1 cellular context compared by ENCODE assay signal in the genomic region with DNA sequence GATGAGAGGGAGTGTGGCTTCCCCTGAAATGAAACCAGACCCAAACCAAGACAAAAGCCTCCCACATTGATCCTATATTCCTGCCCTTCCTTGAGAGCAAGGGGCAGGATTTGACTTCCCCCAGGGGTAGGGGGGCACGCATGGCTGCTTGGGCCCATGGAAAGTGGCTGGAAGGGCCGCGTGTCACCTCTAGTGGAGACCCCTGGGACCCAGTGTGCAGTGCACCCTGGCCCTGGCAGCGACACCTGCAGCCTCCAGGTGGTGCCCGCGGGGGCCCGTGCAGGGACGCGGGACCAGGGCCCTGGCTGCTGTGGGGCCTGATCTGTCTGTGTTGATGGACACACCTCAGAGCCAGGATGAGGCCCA.
TF ChIP-seq lines count a peak whose summit lies in the region.

No MANE protein-coding gene starts in this region.

TF ChIP-seq in K562, 482 proteins besides CTCF, POLR2A, EP300 and RAD21 (continued from another document):
- TF ChIP-seq FOXP1 (CRISPR knock-in tag; IDR thresholded peaks at IDR 0.05) (0 out of 2 replicates have a peak, but pooled peaks have one; percentile 18), POLR2B (IDR thresholded peaks at IDR 0.05; ENCODE audit: low read depth, partially characterized antibody) (no peak), ELF1 (tag; IDR thresholded peaks at IDR 0.05) (0 out of 2 replicates have a peak, but pooled peaks have one; percentile 7), NFYB (IDR thresholded peaks at IDR 0.05; ENCODE audit: extremely low read depth, insufficient read length) (no peak), KDM4B (IDR thresholded peaks at IDR 0.05; ENCODE audit: borderline replicate concordance in 2 of 2, low read depth in 1 of 2) (no peak), CEBPG (CRISPR knock-in tag; IDR thresholded peaks at IDR 0.05) (0 out of 2 replicates have a peak, but pooled peaks have one; percentile 18), CEBPG (tag; conservative IDR thresholded peaks at IDR 0.05 in 1 of 2, IDR thresholded peaks at IDR 0.05 in 1 of 2) (no peak)
- TF ChIP-seq, protein P1, sequence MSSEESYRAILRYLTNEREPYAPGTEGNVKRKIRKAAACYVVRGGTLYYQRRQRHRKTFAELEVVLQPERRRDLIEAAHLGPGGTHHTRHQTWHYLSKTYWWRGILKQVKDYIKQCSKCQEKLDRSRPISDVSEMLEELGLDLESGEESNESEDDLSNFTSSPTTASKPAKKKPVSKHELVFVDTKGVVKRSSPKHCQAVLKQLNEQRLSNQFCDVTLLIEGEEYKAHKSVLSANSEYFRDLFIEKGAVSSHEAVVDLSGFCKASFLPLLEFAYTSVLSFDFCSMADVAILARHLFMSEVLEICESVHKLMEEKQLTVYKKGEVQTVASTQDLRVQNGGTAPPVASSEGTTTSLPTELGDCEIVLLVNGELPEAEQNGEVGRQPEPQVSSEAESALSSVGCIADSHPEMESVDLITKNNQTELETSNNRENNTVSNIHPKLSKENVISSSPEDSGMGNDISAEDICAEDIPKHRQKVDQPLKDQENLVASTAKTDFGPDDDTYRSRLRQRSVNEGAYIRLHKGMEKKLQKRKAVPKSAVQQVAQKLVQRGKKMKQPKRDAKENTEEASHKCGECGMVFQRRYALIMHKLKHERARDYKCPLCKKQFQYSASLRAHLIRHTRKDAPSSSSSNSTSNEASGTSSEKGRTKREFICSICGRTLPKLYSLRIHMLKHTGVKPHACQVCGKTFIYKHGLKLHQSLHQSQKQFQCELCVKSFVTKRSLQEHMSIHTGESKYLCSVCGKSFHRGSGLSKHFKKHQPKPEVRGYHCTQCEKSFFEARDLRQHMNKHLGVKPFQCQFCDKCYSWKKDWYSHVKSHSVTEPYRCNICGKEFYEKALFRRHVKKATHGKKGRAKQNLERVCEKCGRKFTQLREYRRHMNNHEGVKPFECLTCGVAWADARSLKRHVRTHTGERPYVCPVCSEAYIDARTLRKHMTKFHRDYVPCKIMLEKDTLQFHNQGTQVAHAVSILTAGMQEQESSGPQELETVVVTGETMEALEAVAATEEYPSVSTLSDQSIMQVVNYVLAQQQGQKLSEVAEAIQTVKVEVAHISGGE (CRISPR knock-in tag; IDR thresholded peaks at IDR 0.05) = 0 out of 6 replicates have a peak, but pooled peaks of 1 of the 3 experiments have one; percentile 18
- TF ChIP-seq, protein P2, sequence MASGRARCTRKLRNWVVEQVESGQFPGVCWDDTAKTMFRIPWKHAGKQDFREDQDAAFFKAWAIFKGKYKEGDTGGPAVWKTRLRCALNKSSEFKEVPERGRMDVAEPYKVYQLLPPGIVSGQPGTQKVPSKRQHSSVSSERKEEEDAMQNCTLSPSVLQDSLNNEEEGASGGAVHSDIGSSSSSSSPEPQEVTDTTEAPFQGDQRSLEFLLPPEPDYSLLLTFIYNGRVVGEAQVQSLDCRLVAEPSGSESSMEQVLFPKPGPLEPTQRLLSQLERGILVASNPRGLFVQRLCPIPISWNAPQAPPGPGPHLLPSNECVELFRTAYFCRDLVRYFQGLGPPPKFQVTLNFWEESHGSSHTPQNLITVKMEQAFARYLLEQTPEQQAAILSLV (tag; IDR thresholded peaks at IDR 0.05) = no peak
